ENCODE assay signal across 2 cellular contexts in the genomic region with DNA sequence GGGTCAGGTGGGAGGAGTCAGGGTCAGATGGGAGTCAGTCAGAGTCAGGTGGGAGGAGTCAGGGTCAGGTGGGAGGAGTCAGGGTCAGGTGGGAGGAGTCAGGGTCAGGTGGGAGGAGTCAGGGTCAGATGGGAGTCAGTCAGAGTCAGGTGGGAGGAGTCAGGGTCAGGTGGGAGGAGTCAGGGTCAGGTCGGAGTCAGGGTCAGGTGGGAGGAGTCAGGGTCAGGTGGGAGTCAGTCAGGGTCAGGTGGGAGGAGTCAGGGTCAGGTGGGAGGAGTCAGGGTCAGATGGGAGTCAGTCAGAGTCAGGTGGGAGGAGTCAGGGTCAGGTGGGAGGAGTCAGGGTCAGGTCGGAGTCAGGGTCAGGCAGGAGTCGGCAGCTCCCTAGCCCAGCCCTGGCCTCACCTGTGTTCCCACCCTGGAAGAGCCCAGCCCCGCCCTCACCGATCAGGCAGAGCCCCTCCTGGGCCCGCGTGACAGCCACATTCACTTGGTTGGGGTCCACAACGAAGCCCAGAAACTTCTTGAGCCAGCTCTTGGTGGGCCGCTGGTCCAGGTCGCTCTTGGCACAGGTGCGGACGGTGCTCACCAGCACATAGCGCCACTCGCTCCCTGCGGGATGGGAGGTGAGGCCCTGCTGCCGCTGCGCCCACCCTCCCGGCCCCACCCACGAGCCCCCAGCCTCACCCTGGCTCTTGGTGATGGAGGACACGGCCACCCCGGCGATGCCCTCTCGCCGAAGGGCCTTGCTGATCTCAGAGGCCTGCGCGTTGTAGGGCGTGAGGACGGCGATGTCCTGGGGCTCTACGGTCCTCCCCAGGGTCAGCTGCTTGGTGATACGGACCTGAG.
TF ChIP-seq lines count a peak whose summit lies in the region.
"Not testable (repeated sequence)": the region's sequence is repeated elsewhere in the genome, so short reads cannot be mapped to it uniquely, and the experiment has no call there.

No MANE protein-coding gene starts in this region.

TF ChIP-seq in WTC11, 78 proteins besides CTCF, POLR2A, EP300 and RAD21:
- peak; percentile 43 for TF ChIP-seq USF2 (CRISPR knock-in tag; IDR thresholded peaks at IDR 0.05)
- TF ChIP-seq, protein P1, sequence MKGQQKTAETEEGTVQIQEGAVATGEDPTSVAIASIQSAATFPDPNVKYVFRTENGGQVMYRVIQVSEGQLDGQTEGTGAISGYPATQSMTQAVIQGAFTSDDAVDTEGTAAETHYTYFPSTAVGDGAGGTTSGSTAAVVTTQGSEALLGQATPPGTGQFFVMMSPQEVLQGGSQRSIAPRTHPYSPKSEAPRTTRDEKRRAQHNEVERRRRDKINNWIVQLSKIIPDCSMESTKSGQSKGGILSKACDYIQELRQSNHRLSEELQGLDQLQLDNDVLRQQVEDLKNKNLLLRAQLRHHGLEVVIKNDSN (CRISPR knock-in tag; IDR thresholded peaks at IDR 0.05) = peak; percentile 52; the same call in 1 of the 2 replicates

TF ChIP-seq in K562, 482 proteins besides CTCF, POLR2A, EP300 and RAD21:
- TF ChIP-seq NR2C2 (CRISPR knock-in tag; IDR thresholded peaks at IDR 0.05); NR2C1 (tag; IDR thresholded peaks at IDR 0.05): not testable (repeated sequence)
- peak; percentile 78 for TF ChIP-seq NR2C2 (tag; IDR thresholded peaks at IDR 0.05)
- 0 out of 2 replicates have a peak, but pooled peaks have one; percentile 3 for TF ChIP-seq NR2C1 (IDR thresholded peaks at IDR 0.05)
- peak; percentile 65; the same call in 1 of the 2 replicates for TF ChIP-seq TFAP4 (CRISPR knock-in tag; IDR thresholded peaks at IDR 0.05; ENCODE audit: borderline replicate concordance)
- TF ChIP-seq, protein P2, sequence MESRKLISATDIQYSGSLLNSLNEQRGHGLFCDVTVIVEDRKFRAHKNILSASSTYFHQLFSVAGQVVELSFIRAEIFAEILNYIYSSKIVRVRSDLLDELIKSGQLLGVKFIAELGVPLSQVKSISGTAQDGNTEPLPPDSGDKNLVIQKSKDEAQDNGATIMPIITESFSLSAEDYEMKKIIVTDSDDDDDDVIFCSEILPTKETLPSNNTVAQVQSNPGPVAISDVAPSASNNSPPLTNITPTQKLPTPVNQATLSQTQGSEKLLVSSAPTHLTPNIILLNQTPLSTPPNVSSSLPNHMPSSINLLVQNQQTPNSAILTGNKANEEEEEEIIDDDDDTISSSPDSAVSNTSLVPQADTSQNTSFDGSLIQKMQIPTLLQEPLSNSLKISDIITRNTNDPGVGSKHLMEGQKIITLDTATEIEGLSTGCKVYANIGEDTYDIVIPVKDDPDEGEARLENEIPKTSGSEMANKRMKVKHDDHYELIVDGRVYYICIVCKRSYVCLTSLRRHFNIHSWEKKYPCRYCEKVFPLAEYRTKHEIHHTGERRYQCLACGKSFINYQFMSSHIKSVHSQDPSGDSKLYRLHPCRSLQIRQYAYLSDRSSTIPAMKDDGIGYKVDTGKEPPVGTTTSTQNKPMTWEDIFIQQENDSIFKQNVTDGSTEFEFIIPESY (CRISPR knock-in tag; IDR thresholded peaks at IDR 0.05) = 0 out of 2 replicates have a peak, but pooled peaks have one; percentile 17
- peak; percentile 72 for TF ChIP-seq ZNF263 (CRISPR knock-in tag; IDR thresholded peaks at IDR 0.05; ENCODE audit: borderline replicate concordance)
- TF ChIP-seq, protein P1 (CRISPR knock-in tag; IDR thresholded peaks at IDR 0.05) = peak; percentile 86
- TF ChIP-seq SP1 (CRISPR knock-in tag; IDR thresholded peaks at IDR 0.05) = peak; percentile 4; the same call in 1 of the 2 replicates
